Comparison of ENCODE assay signal across 10 cellular contexts in genomic region chr1:40712405-40712944, GRCh38.
DNase-seq lines count a peak whose midpoint lies in the region; ATAC-seq and TF ChIP-seq lines count a peak whose summit lies in the region.
"Had no signal": no experiment of that assay in that cellular context is flagged by ENCODE, and none has a peak within 500 bp of the region (broad histone marks: within the 10 kb centered on the region; RNA-seq: fewer than 3 reads in every experiment).

No MANE protein-coding gene starts in this region.

- ATAC-seq in stimulated activated memory B cell treated with anti-CD40 and anti-IgM and Interleukin-4, amounts not matched to agents 10 μg/mL and 1 μg/mL and 100 μg/mL, for 72 hours: no peak
- ATAC-seq in GM19023 (IDR thresholded peaks at IDR 0.05; ENCODE audit: unreplicated experiment): no peak
- no peak for ATAC-seq in GM19395 (IDR thresholded peaks at IDR 0.05; ENCODE audit: unreplicated experiment)
- ATAC-seq: activated naive CD8-positive, alpha-beta T cell treated with anti-CD3 and anti-CD28 coated beads, Interleukin-2, amount 50 U/mL, for 24 hours had no signal

- peak overlapping the region; percentile 91 for H3K27ac Mint-ChIP-seq in stimulated activated memory B cell treated with anti-CD40 and anti-IgM and Interleukin-4, amounts not matched to agents 10 μg/mL and 1 μg/mL and 100 μg/mL, for 72 hours

- H3K4me1 Mint-ChIP-seq in stimulated activated memory B cell treated with anti-CD40 and anti-IgM and Interleukin-4, amounts not matched to agents 10 μg/mL and 1 μg/mL and 100 μg/mL, for 72 hours: peaks cover 60% of the 10 kb centered on the region

- POLR2A ChIA-PET in HEK293 (lab: Yijun Ruan, JAX): interaction anchor here (4.8 kb wide), 1 partner anchor 22 kb away, joined by 42 read pairs; the partner anchor contains the start of gene NFYC

- H3K4me3 Mint-ChIP-seq in stimulated activated memory B cell treated with anti-CD40 and anti-IgM and Interleukin-4, amounts not matched to agents 10 μg/mL and 1 μg/mL and 100 μg/mL, for 72 hours: no peak overlapping the region

- no peaks in the 10 kb centered on the region for H3K9me3 ChIP-seq in HEK293 (ENCODE audit: control insufficient read depth, insufficient read depth, low read depth, low read length)

- H3K27ac ChIP-seq in HEK293 (ENCODE audit: extremely low read depth, low read depth, low read length) (no peak overlapping the region), epithelial cell of prostate (peak overlapping the region; percentile 91)

- TF ChIP-seq CTCF in HEK293 (tag by site-specific recombination; IDR thresholded peaks at IDR 0.05): no peak

- DNase-seq in NCI-H345 treated with DMSO at 0.1 percent for 48 hours (lab: John Stamatoyannopoulos, UW; ENCODE audit: unreplicated experiment) (peak; percentile 21), epithelial cell of prostate (ENCODE audit: low read depth, low spot score) (no peak), NAMALWA (ENCODE audit: low spot score) (no peak), inferior parietal cortex (ENCODE audit: extremely low spot score) (no peak)
- DNase-seq: activated naive CD8-positive, alpha-beta T cell treated with anti-CD3 and anti-CD28 coated beads, Interleukin-2, amount 50 U/mL, for 24 hours; NCI-H2171 had no signal

- H3K36me3 ChIP-seq in HEK293 (ENCODE audit: control insufficient read depth in 2 of 2, insufficient read depth in 1 of 2, low read length in 2 of 2): peaks cover 0 to 9% of the 10 kb centered on the region in 2 experiments; a peak in 2 of 3 replicates

- CTCF ChIA-PET in HEK293 (lab: Yijun Ruan, JAX): interaction anchor here (1.0 kb wide), 1 partner anchor 9 kb away, joined by 4 read pairs; no protein-coding TSS in a partner anchor

- no peaks in the 10 kb centered on the region for H3K9me3 Mint-ChIP-seq in stimulated activated memory B cell treated with anti-CD40 and anti-IgM and Interleukin-4, amounts not matched to agents 10 μg/mL and 1 μg/mL and 100 μg/mL, for 72 hours
- H3K9me3 Mint-ChIP-seq: activated naive CD8-positive, alpha-beta T cell treated with anti-CD3 and anti-CD28 coated beads, Interleukin-2, amount 50 U/mL, for 24 hours had no signal

- H3K27me3 Mint-ChIP-seq in stimulated activated memory B cell treated with anti-CD40 and anti-IgM and Interleukin-4, amounts not matched to agents 10 μg/mL and 1 μg/mL and 100 μg/mL, for 72 hours: no peaks in the 10 kb centered on the region
- H3K27me3 Mint-ChIP-seq: activated naive CD8-positive, alpha-beta T cell treated with anti-CD3 and anti-CD28 coated beads, Interleukin-2, amount 50 U/mL, for 24 hours had no signal

- H3K36me3 Mint-ChIP-seq in stimulated activated memory B cell treated with anti-CD40 and anti-IgM and Interleukin-4, amounts not matched to agents 10 μg/mL and 1 μg/mL and 100 μg/mL, for 72 hours: peaks cover 22% of the 10 kb centered on the region

- H3K4me1 ChIP-seq in HEK293 (ENCODE audit: control insufficient read depth, insufficient read depth, low read length): peaks cover 12% of the 10 kb centered on the region

- no peak overlapping the region for H3K4me3 ChIP-seq in HEK293 (ENCODE audit: low read depth, low read length)

TF ChIP-seq in HEK293, 187 proteins besides CTCF, POLR2A, EP300 and RAD21:
- TF ChIP-seq ZEB2 (tag by site-specific recombination; IDR thresholded peaks at IDR 0.05) (no peak), ZSCAN23 (tag by site-specific recombination; IDR thresholded peaks at IDR 0.05) (no peak), SP7 (tag by site-specific recombination; IDR thresholded peaks at IDR 0.05) (peak; percentile 72)
